Comparison of ENCODE assay signal across 1 cellular context in genomic region chr2:69918391-69918790, GRCh38.
TF ChIP-seq lines count a peak whose summit lies in the region.

No MANE protein-coding gene starts in this region.

TF ChIP-seq in K562, 482 proteins besides CTCF, POLR2A, EP300 and RAD21:
- TF ChIP-seq ZNF175 (CRISPR knock-in tag; IDR thresholded peaks at IDR 0.05; ENCODE audit: low read depth) (peak; percentile 11; the same call in 1 of the 2 replicates), ZNF785 (CRISPR knock-in tag; IDR thresholded peaks at IDR 0.05) (no peak), MYC (IDR thresholded peaks at IDR 0.05; ENCODE audit: low read depth, low read length) (no peak), MYC (CRISPR knock-in tag; IDR thresholded peaks at IDR 0.05; ENCODE audit: borderline replicate concordance, low read depth) (no peak), ZNF592 (IDR thresholded peaks at IDR 0.05) (no peak), ZNF584 (CRISPR knock-in tag; IDR thresholded peaks at IDR 0.05; ENCODE audit: low read depth) (no peak), MEIS2 (IDR thresholded peaks at IDR 0.05; ENCODE audit: partially characterized antibody) (no peak), DLX4 (CRISPR knock-in tag; IDR thresholded peaks at IDR 0.05) (no peak), TAF7 (tag; IDR thresholded peaks at IDR 0.05) (no peak), STAG1 (CRISPR knock-in tag; IDR thresholded peaks at IDR 0.05; ENCODE audit: borderline replicate concordance) (no peak), ZNF589 (CRISPR knock-in tag; IDR thresholded peaks at IDR 0.05; ENCODE audit: low read depth) (peak; percentile 82; the same call in 1 of the 2 replicates), ZNF395 (CRISPR knock-in tag; IDR thresholded peaks at IDR 0.05) (0 out of 2 replicates have a peak, but pooled peaks have one; percentile 21), FOSL1 (tag; conservative IDR thresholded peaks at IDR 0.05) (no peak)
TF ChIP-seq in K562: peak in this region for 3.
